12 cellular contexts compared by ENCODE assay signal in the genomic region with DNA sequence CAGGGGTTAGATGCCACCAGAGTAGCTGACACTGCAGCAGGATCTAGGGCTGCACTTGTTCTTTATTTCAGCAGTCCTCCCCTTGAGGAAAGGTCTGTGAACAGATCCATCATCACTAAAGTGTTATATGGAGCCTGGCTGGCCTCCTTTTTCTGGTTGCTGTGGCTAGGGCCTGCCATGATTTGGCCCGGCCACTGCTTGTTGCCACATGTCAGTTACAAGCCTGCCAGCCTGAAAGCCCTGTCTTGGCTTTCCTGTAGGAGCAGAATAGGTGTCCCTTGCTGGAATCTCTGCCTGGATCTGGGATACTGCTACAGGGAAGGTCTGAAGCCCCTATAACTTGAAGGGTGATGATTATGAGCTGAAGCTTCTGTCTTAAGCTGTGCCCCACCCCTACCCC.
"Had no signal": no experiment of that assay in that cellular context is flagged by ENCODE, and none has a peak within 500 bp of the region (broad histone marks: within the 10 kb centered on the region; RNA-seq: fewer than 3 reads in every experiment).

No MANE protein-coding gene starts in this region.

- ATAC-seq: activated CD8-positive, alpha-beta T cell treated with anti-CD3 and anti-CD28 coated beads, Interleukin-2, amount 10 ng/mL, durations not matched to agents 7 days and 5 days; activated T-cell treated with anti-CD3 and anti-CD28 coated beads, Interleukin-2, amount 50 U/mL, for 72 hours had no signal

- H3K27ac ChIP-seq: hepatocyte had no signal

- H3K36me3 ChIP-seq: ascending aorta, esophagus muscularis mucosa had no signal

- H3K4me3 ChIP-seq: ascending aorta, esophagus muscularis mucosa, hepatocyte had no signal

- H3K27me3 ChIP-seq: ascending aorta, esophagus muscularis mucosa, hepatocyte had no signal

- H3K9me3 ChIP-seq: ascending aorta, esophagus muscularis mucosa had no signal

- DNase-seq: activated CD4-positive, alpha-beta T cell treated with anti-CD3 and anti-CD28 coated beads, Interleukin-2, amount 10 ng/mL, durations not matched to agents 24 days and 14 days; activated CD4-positive, CD25-positive, alpha-beta regulatory T cell; activated CD8-positive, alpha-beta memory T cell treated with anti-CD3 and anti-CD28 coated beads, Interleukin-2, amount 50 U/mL, for 4 hours; activated CD8-positive, alpha-beta T cell treated with anti-CD3 and anti-CD28 coated beads, Interleukin-2, amount 10 ng/mL, durations not matched to agents 7 days and 5 days; activated naive CD8-positive, alpha-beta T cell treated with anti-CD3 and anti-CD28 coated beads, Interleukin-2, amount 10 ng/mL, durations not matched to agents 7 days and 5 days; activated T-cell treated with anti-CD3 and anti-CD28 coated beads, Interleukin-2, amount 50 U/mL, for 72 hours; islet precursor cell; right cardiac atrium; SW 1271 had no signal
